ENCODE assay signal across 8 cellular contexts in genomic region chr11:64803846-64804345, GRCh38. TPM values are rescaled to one million over a fixed set of nuclear protein-coding genes. Genes with fewer than 3 reads are reported as not detected.
DNase-seq lines count a peak whose midpoint lies in the region; ATAC-seq and TF ChIP-seq lines count a peak whose summit lies in the region.

No MANE protein-coding gene starts in this region.

- H3F3A ChIP-seq in OCI-LY1 (ENCODE audit: insufficient read depth, low read length) (no peaks in the 10 kb centered on the region), neural cell (ENCODE audit: insufficient read depth, low read length, poor library complexity, severe bottlenecking) (no peaks in the 10 kb centered on the region)

- TF ChIP-seq EP300 in neural cell (conservative IDR thresholded peaks at IDR 0.05; ENCODE audit: poor library complexity, severe bottlenecking): no peak

- H3K27me3 ChIP-seq in CD4-positive, CD25-positive, alpha-beta regulatory T cell (ENCODE audit: control insufficient read depth, insufficient read depth, low read length): no peaks in the 10 kb centered on the region
- H3K27me3 ChIP-seq in OCI-LY1 (ENCODE audit: insufficient read depth, low read length): no peaks in the 10 kb centered on the region
- no peaks in the 10 kb centered on the region for H3K27me3 ChIP-seq in neural cell (ENCODE audit: insufficient read depth, low read depth, low read length)

- H3K79me2 ChIP-seq in OCI-LY1 (ENCODE audit: insufficient read depth, low read length) (no peaks in the 10 kb centered on the region), neural cell (replicated peaks; ENCODE audit: insufficient read depth, low read length) (no peaks in the 10 kb centered on the region)

- no peak for TF ChIP-seq CTCF in OCI-LY1 (IDR thresholded peaks at IDR 0.05; ENCODE audit: low read length)
- TF ChIP-seq CTCF in epithelial cell of esophagus (IDR thresholded peaks at IDR 0.05; ENCODE audit: insufficient read depth, low read depth, low read length, missing control alignments): no peak
- no peak for TF ChIP-seq CTCF in neural cell (IDR thresholded peaks at IDR 0.05; ENCODE audit: poor library complexity, severe bottlenecking)

- H3K4me3 ChIP-seq in CD4-positive, CD25-positive, alpha-beta regulatory T cell (ENCODE audit: low read depth, low read length): peak overlapping the region; percentile 89
- peak overlapping the region; percentile 66 for H3K4me3 ChIP-seq in OCI-LY1 (ENCODE audit: low read depth, low read length, poor library complexity, severe bottlenecking)
- H3K4me3 ChIP-seq in epithelial cell of esophagus (ENCODE audit: low read length): peak overlapping the region; percentile 65
- peak overlapping the region; percentile 67 for H3K4me3 ChIP-seq in neural cell (ENCODE audit: low read length)

- H3K27ac ChIP-seq in CD4-positive, CD25-positive, alpha-beta regulatory T cell (ENCODE audit: insufficient read depth, low read length, poor library complexity, severe bottlenecking): peak overlapping the region; percentile 96
- H3K27ac ChIP-seq in OCI-LY1 (ENCODE audit: low read depth, low read length, poor library complexity, severe bottlenecking) (peak overlapping the region; percentile 68), neural cell (ENCODE audit: low read length) (no peak overlapping the region)

- H4K20me1 ChIP-seq in OCI-LY1 (ENCODE audit: insufficient read depth, low read length) (no peaks in the 10 kb centered on the region), neural cell (ENCODE audit: insufficient read depth) (no peaks in the 10 kb centered on the region)

- H2AFZ ChIP-seq in OCI-LY1 (ENCODE audit: low read length): no peak overlapping the region
- no peak overlapping the region for H2AFZ ChIP-seq in neural cell (ENCODE audit: low read depth, low read length)

- H3K27ac Mint-ChIP-seq in CD4-positive, CD25-positive, alpha-beta regulatory T cell: peak overlapping the region in 2 of 3 donors; percentile 94 to 98

- no peak for TF ChIP-seq RAD21 in neural cell (conservative IDR thresholded peaks at IDR 0.05)

- H3K4me1 ChIP-seq in CD4-positive, CD25-positive, alpha-beta regulatory T cell (ENCODE audit: control insufficient read depth, insufficient read depth, low read length, poor library complexity, severe bottlenecking): peaks cover 34% of the 10 kb centered on the region
- peaks cover 50% of the 10 kb centered on the region for H3K4me1 ChIP-seq in OCI-LY1 (ENCODE audit: insufficient read depth, low read length, severe bottlenecking)

- H3K36me3 Mint-ChIP-seq in CD4-positive, CD25-positive, alpha-beta regulatory T cell: peaks cover 18% of the 10 kb centered on the region

- peak overlapping the region; percentile 86 to 92 (median 91) for H3K4me3 Mint-ChIP-seq in CD4-positive, CD25-positive, alpha-beta regulatory T cell

- peaks cover 32% of the 10 kb centered on the region for H3K36me3 ChIP-seq in CD4-positive, CD25-positive, alpha-beta regulatory T cell (ENCODE audit: control insufficient read depth, insufficient read depth, low read length)
- H3K36me3 ChIP-seq in OCI-LY1 (ENCODE audit: insufficient read depth, low read length) (peaks cover 56% of the 10 kb centered on the region; the same call in 1 of the 2 replicates), neural cell (ENCODE audit: insufficient read depth, low read length) (peaks cover 9% of the 10 kb centered on the region)

- no peak for ATAC-seq in CD4-positive, CD25-positive, alpha-beta regulatory T cell (ENCODE audit: low read depth in 2 of 2)

- no peaks in the 10 kb centered on the region for H3K9me3 Mint-ChIP-seq in CD4-positive, CD25-positive, alpha-beta regulatory T cell

- H3K9me3 ChIP-seq in CD4-positive, CD25-positive, alpha-beta regulatory T cell (ENCODE audit: control insufficient read depth in 2 of 2, low read length in 2 of 2): no peaks in the 10 kb centered on the region
- H3K9me3 ChIP-seq in OCI-LY1 (ENCODE audit: low read length): no peaks in the 10 kb centered on the region
- H3K9me3 ChIP-seq in neural cell (ENCODE audit: low read length): no peaks in the 10 kb centered on the region

- H3K9me2 ChIP-seq in OCI-LY1 (ENCODE audit: low read depth, low read length) (no peaks in the 10 kb centered on the region), neural cell (ENCODE audit: insufficient read depth, low read length) (no peaks in the 10 kb centered on the region)

- H3K4me2 ChIP-seq in OCI-LY1 (ENCODE audit: low read length): peak overlapping the region; percentile 79
- H3K4me2 ChIP-seq in neural cell (ENCODE audit: low read length): peak overlapping the region; percentile 88

- H3K9ac ChIP-seq in OCI-LY1 (ENCODE audit: low read length) (peak overlapping the region; percentile 68), neural cell (ENCODE audit: low read length) (peak overlapping the region; percentile 54)

- no peaks in the 10 kb centered on the region for H3K27me3 Mint-ChIP-seq in CD4-positive, CD25-positive, alpha-beta regulatory T cell

- peaks cover 0 to 49% (median 14%) of the 10 kb centered on the region in 4 donors for H3K4me1 Mint-ChIP-seq in CD4-positive, CD25-positive, alpha-beta regulatory T cell

- no peak for DNase-seq in CD4-positive, CD25-positive, alpha-beta regulatory T cell
- no peak for DNase-seq in epithelial cell of esophagus (ENCODE audit: low read depth)
- no peak for DNase-seq in NCI-H510A treated with DMSO at 0.1 percent for 48 hours (lab: John Stamatoyannopoulos, UW)
- no peak for DNase-seq in NCI-H128 (lab: John Stamatoyannopoulos, UW; ENCODE audit: unreplicated experiment)
- DNase-seq in anterior cingulate cortex (lab: John Stamatoyannopoulos, UW): no peak
- no peak for DNase-seq in medulla oblongata (ENCODE audit: extremely low spot score)

TF ChIP-seq in neural cell, 6 proteins besides CTCF, POLR2A, EP300 and RAD21:
- TF ChIP-seq TAF1 (IDR thresholded peaks at IDR 0.05; ENCODE audit: low read depth) (no peak), EZH2 (IDR thresholded peaks at IDR 0.05; ENCODE audit: borderline replicate concordance, insufficient read depth, low read length, poor library complexity, severe bottlenecking) (no peak), POLR2AphosphoS5 (IDR thresholded peaks at IDR 0.05) (no peak), MXI1 (conservative IDR thresholded peaks at IDR 0.05; ENCODE audit: poor library complexity, severe bottlenecking) (no peak), SMC3 (conservative IDR thresholded peaks at IDR 0.05; ENCODE audit: poor library complexity) (no peak), REST (IDR thresholded peaks at IDR 0.05; ENCODE audit: borderline replicate concordance) (no peak)

RNA-seq across cellular contexts. Expression of gene MAP4K2, which starts 0.9 kb away (rescaled TPM):
- 85.0 TPM for total RNA-seq in CD4-positive, CD25-positive, alpha-beta regulatory T cell
- 10 to 100 TPM; 31.5 to 39.5 (median 34.8) TPM for polyA plus RNA-seq in CD4-positive, CD25-positive, alpha-beta regulatory T cell
- polyA plus RNA-seq in neural cell: 12.4 and 13.2 TPM in 2 replicates
- polyA minus RNA-seq in neural cell: 9.5 and 9.7 TPM in 2 replicates

RNA-seq across cellular contexts. Expression of gene MEN1, which starts 6.5 kb away (rescaled TPM):
- 31.3 TPM for total RNA-seq in CD4-positive, CD25-positive, alpha-beta regulatory T cell
- 10 to 100 TPM; 20.9 to 26.1 (median 24.5) TPM for polyA plus RNA-seq in CD4-positive, CD25-positive, alpha-beta regulatory T cell
- polyA plus RNA-seq in neural cell: 16.8 and 20.2 TPM in 2 replicates
- 23.0 and 32.6 TPM in 2 replicates for polyA minus RNA-seq in neural cell

RNA-seq across cellular contexts. Expression of gene SF1, which starts 25.6 kb away (rescaled TPM):
- 1,361 TPM for total RNA-seq in CD4-positive, CD25-positive, alpha-beta regulatory T cell
- polyA plus RNA-seq in CD4-positive, CD25-positive, alpha-beta regulatory T cell: 100 to 1,000 TPM in 1 of 4 donors, 10 to 100 TPM in 3; 75.0 to 100 (median 89.3) TPM
- polyA plus RNA-seq in neural cell: 53.2 and 72.7 TPM in 2 replicates
- polyA minus RNA-seq in neural cell: 120 and 150 TPM in 2 replicates

RNA-seq across cellular contexts. Expression of gene CDC42BPG, which starts 40.6 kb away (rescaled TPM):
- total RNA-seq in CD4-positive, CD25-positive, alpha-beta regulatory T cell: 11.6 TPM
- under 1 TPM in 2 of 4 donors, not detected in 2; 0.11 to 0.13 TPM for polyA plus RNA-seq in CD4-positive, CD25-positive, alpha-beta regulatory T cell
- 0.26 TPM in 1 of 2 replicates, not detected in the other for polyA plus RNA-seq in neural cell
- not detected in 2 replicates for polyA minus RNA-seq in neural cell

RNA-seq across cellular contexts. Expression of gene PYGM, which starts 44.1 kb away (rescaled TPM):
- 10.9 TPM for total RNA-seq in CD4-positive, CD25-positive, alpha-beta regulatory T cell
- under 1 TPM in 2 of 4 donors, not detected in 2; 0.17 to 0.43 TPM for polyA plus RNA-seq in CD4-positive, CD25-positive, alpha-beta regulatory T cell
- polyA plus RNA-seq in neural cell: 0.14 and 0.43 TPM in 2 replicates
- polyA minus RNA-seq in neural cell: 0.58 TPM in 1 of 2 replicates, not detected in the other
